Comparison of ENCODE assay signal across 8 cellular contexts in genomic region chrX:53433651-53434639, GRCh38. TPM values are rescaled to one million over a fixed set of nuclear protein-coding genes. Genes with fewer than 3 reads are reported as not detected.
DNase-seq lines count a peak whose midpoint lies in the region; ATAC-seq and TF ChIP-seq lines count a peak whose summit lies in the region.

TSS of gene HSD17B10 (minus strand) at chrX:53434370. CDS start at chrX:53434345, 25 bp downstream.

- peak; percentile 74 for DNase-seq in DMS153 (lab: John Stamatoyannopoulos, UW)
- DNase-seq in Jurkat, Clone E6-1 (ENCODE audit: low read depth, low spot score), result peak; percentile 62
- peak; percentile 91 to 96 (median 91) for DNase-seq in Peyer's patch
- peak; percentile 86 to 90 for DNase-seq in activated T-cell treated with anti-CD3 and anti-CD28 coated beads, Interleukin-2, amount 50 U/mL, for 48 hours
- peak; percentile 69 to 79 for DNase-seq in stimulated activated CD8-positive, alpha-beta memory T cell treated with anti-CD3 and anti-CD28 coated beads, Interleukin-7, amount 100 ng/mL, for 48 hours (ENCODE audit: extremely low read depth in 1 of 2, low read depth in 1 of 2)

- peak within 1 kb of the TSS; percentile 40 to 77 (median 72) for H3K27ac ChIP-seq in Peyer's patch
- H3K27ac ChIP-seq in muscle layer of duodenum (ENCODE audit: low read length), result peak within 1 kb of the TSS; percentile 58

- TF ChIP-seq CTCF in Peyer's patch (IDR thresholded peaks at IDR 0.05), result no peak

- H3K4me3 ChIP-seq in Jurkat, Clone E6-1 (ENCODE audit: low read length), result peak within 1 kb of the TSS; percentile 83
- H3K4me3 ChIP-seq in Peyer's patch (peak within 1 kb of the TSS; percentile 36 to 72 (median 61)), muscle layer of duodenum (ENCODE audit: low read depth in 1 of 2, low read length in 2 of 2) (peak within 1 kb of the TSS; percentile 74 to 81)

- no peaks in the 10 kb centered on the region for H3K27me3 ChIP-seq in Peyer's patch
- H3K27me3 ChIP-seq in muscle layer of duodenum (ENCODE audit: low read depth, low read length), result no peaks in the 10 kb centered on the region

- ATAC-seq in GM21619 (IDR thresholded peaks at IDR 0.05; ENCODE audit: unreplicated experiment) (peak; percentile 90), esophagus mucosa (peak; percentile 93)

- TF ChIP-seq POLR2A in Peyer's patch (IDR thresholded peaks at IDR 0.05), result peak in 1 of 2 donors; percentile 48

- H3K36me3 ChIP-seq in Peyer's patch, result peaks cover 0 to 16% (median 0%) of the 10 kb centered on the region in 3 donors
- H3K36me3 ChIP-seq in muscle layer of duodenum (ENCODE audit: control insufficient read depth in 1 of 2, insufficient read depth in 2 of 2, low read length in 2 of 2), result peaks cover 4 to 26% of the 10 kb centered on the region in 2 donors

- H3K4me1 ChIP-seq in Peyer's patch (peaks cover 0 to 6% (median 0%) of the 10 kb centered on the region in 4 donors), muscle layer of duodenum (ENCODE audit: control insufficient read depth in 1 of 2, insufficient read depth in 2 of 2, low read length in 2 of 2) (peaks cover 0 to 4% of the 10 kb centered on the region in 2 donors)

- H3K9me3 ChIP-seq in Peyer's patch, result no peaks in the 10 kb centered on the region
- H3K9me3 ChIP-seq in muscle layer of duodenum (ENCODE audit: control insufficient read depth in 1 of 2, low read length in 2 of 2), result no peaks in the 10 kb centered on the region

RNA-seq across cellular contexts. Expression of gene HSD17B10, which starts in this region (rescaled TPM):
- 193 TPM for polyA plus RNA-seq in Jurkat, Clone E6-1 (2012; ENCODE audit: insufficient read depth, insufficient read length)
- 10 to 100 TPM; 34.7 to 63.5 (median 44.4) TPM for total RNA-seq in Peyer's patch
- 132 TPM for total RNA-seq in esophagus mucosa

Comparison
In these comparisons a context has a peak if more than half of its experiments do, and no peak if none do; other contexts are left out.
1. Peak in every context shown above with its lines: DNase-seq, ATAC-seq, H3K4me3 ChIP-seq and H3K27ac ChIP-seq.